9 cellular contexts compared by ENCODE assay signal in genomic region chr1:38027201-38028104, GRCh38. TPM values are rescaled to one million over a fixed set of nuclear protein-coding genes. Genes with fewer than 3 reads are reported as not detected.
DNase-seq lines count a peak whose midpoint lies in the region; ATAC-seq and TF ChIP-seq lines count a peak whose summit lies in the region.
"Had no signal": no experiment of that assay in that cellular context is flagged by ENCODE, and none has a peak within 500 bp of the region (broad histone marks: within the 10 kb centered on the region; RNA-seq: fewer than 3 reads in every experiment).

No MANE protein-coding gene starts in this region.

- H3K4me2 ChIP-seq in DND-41 (ENCODE audit: insufficient read depth, low read length), result no peak overlapping the region

- CTCF ChIA-PET in A673 (lab: Charles Lee), result interaction anchor here (0.5 to 3.1 kb wide), 5 partner anchors 9 to 65 kb away, joined by 3 to 14 read pairs (median 3); no protein-coding TSS in a partner anchor

- H3K4me3 ChIP-seq in A673 (ENCODE audit: low read depth, low read length, poor library complexity, severe bottlenecking) (no peak overlapping the region), DND-41 (ENCODE audit: low read depth in 1 of 2, low read length in 2 of 2) (no peak overlapping the region), RWPE2 (ENCODE audit: severe bottlenecking) (no peak overlapping the region)
- H3K4me3 ChIP-seq: adrenal gland had no signal

- H3K9me3 ChIP-seq in A673 (ENCODE audit: low read depth, low read length, poor library complexity, severe bottlenecking) (no peaks in the 10 kb centered on the region), DND-41 (ENCODE audit: insufficient read depth, low read length, severe bottlenecking) (no peaks in the 10 kb centered on the region), RWPE2 (ENCODE audit: severe bottlenecking) (no peaks in the 10 kb centered on the region)
- H3K9me3 ChIP-seq: adrenal gland had no signal

- H2AFZ ChIP-seq in DND-41 (ENCODE audit: low read depth, low read length), result no peak overlapping the region

- intact Hi-C loops in A673 (cut with micrococcal nuclease; ENCODE audit: unreplicated experiment), result loop anchor here (2.0 to 10.0 kb wide), 4 partner anchors 267 to 807 kb away; no protein-coding TSS in a partner anchor

- H3K27me3 ChIP-seq in A673 (replicated peaks; ENCODE audit: insufficient read depth, low read depth, low read length, poor library complexity) (no peaks in the 10 kb centered on the region), DND-41 (ENCODE audit: insufficient read depth, low read length, poor library complexity) (no peaks in the 10 kb centered on the region), RWPE2 (ENCODE audit: insufficient read depth, poor library complexity, severe bottlenecking) (no peaks in the 10 kb centered on the region), foreskin keratinocyte (no peaks in the 10 kb centered on the region)
- H3K27me3 ChIP-seq: adrenal gland had no signal

- H4K20me1 ChIP-seq in DND-41 (ENCODE audit: insufficient read depth, low read length), result peaks cover 21% of the 10 kb centered on the region

- no TSS peak for BruUV-seq in A673 (replicated peaks; lab: Mats Ljungman, UMichigan)

- 0 out of 3 replicates have a peak, but pooled peaks have one; percentile 26 for ATAC-seq in DND-41 (ENCODE audit: insufficient read depth, low read depth)
- peak; percentile 76 for ATAC-seq in RWPE2 (ENCODE audit: low read depth)
- ATAC-seq in foreskin keratinocyte, result peak; percentile 78

- no peak overlapping the region for H3K9ac ChIP-seq in DND-41 (ENCODE audit: low read depth, low read length)

- TF ChIP-seq CTCF in A673 (conservative IDR thresholded peaks at IDR 0.05; ENCODE audit: low read depth, low read length) (no peak), DND-41 (IDR thresholded peaks at IDR 0.05; ENCODE audit: borderline replicate concordance, extremely low read depth, low read length, poor library complexity, severe bottlenecking) (no peak), RWPE2 (IDR thresholded peaks at IDR 0.05; ENCODE audit: poor library complexity, severe bottlenecking) (no peak), foreskin keratinocyte (conservative IDR thresholded peaks at IDR 0.05) (no peak)

- no peaks in the 10 kb centered on the region for H3K79me2 ChIP-seq in DND-41 (ENCODE audit: insufficient read depth, low read length)

- H3K36me3 ChIP-seq in A673 (ENCODE audit: insufficient read depth, low read length, poor library complexity, severe bottlenecking), result peaks cover 34% of the 10 kb centered on the region
- H3K36me3 ChIP-seq in DND-41 (ENCODE audit: insufficient read depth, low read length), result peaks cover 35% of the 10 kb centered on the region
- peaks cover 36% of the 10 kb centered on the region for H3K36me3 ChIP-seq in RWPE2 (ENCODE audit: low read depth)

- H3K27ac ChIP-seq in A673 (ENCODE audit: low read depth, low read length, poor library complexity, severe bottlenecking) (peak overlapping the region; percentile 95), DND-41 (ENCODE audit: low read length) (no peak overlapping the region), RWPE2 (ENCODE audit: poor library complexity, severe bottlenecking) (peak overlapping the region; percentile 90), foreskin keratinocyte (peak overlapping the region; percentile 97)

- H3K4me1 ChIP-seq in A673 (ENCODE audit: insufficient read depth, low read length, poor library complexity, severe bottlenecking) (peaks cover 78% of the 10 kb centered on the region), DND-41 (ENCODE audit: insufficient read depth, low read length) (no peaks in the 10 kb centered on the region), RWPE2 (ENCODE audit: insufficient read depth, poor library complexity, severe bottlenecking) (peaks cover 49% of the 10 kb centered on the region), foreskin keratinocyte (peaks cover 57% of the 10 kb centered on the region)

- POLR2A ChIA-PET in A673 (lab: Charles Lee; ENCODE audit: low non-redundant PET), result interaction anchor here (0.5 to 0.9 kb wide), 4 partner anchors 13 to 1015 kb away, joined by 3 to 4 read pairs (median 3); no protein-coding TSS in a partner anchor

- DNase-seq in A673 (ENCODE audit: low spot score) (no peak), DND-41 (no peak), RWPE2 (ENCODE audit: low spot score) (peak; percentile 94), foreskin keratinocyte (peak; percentile 89 to 93), mesenteric fat pad (ENCODE audit: low spot score) (no peak), Kasumi-1 (lab: John Stamatoyannopoulos, UW) (no peak), COR-L47 (lab: John Stamatoyannopoulos, UW) (no peak), GM03348 (ENCODE audit: low spot score) (no peak)

RNA-seq across cellular contexts. Expression of gene UTP11, which starts 14.9 kb away (rescaled TPM):
- total RNA-seq in A673 (2021) (109 and 113 TPM in 2 replicates), foreskin keratinocyte (51.0 and 65.2 TPM in 2 replicates), mesenteric fat pad (35.3 TPM)
- 50.6 and 64.0 TPM in 2 replicates for polyA plus RNA-seq in foreskin keratinocyte

RNA-seq across cellular contexts. Expression of gene POU3F1, which starts 19.1 kb away (rescaled TPM):
- total RNA-seq in A673 (2021) (83.3 and 92.9 TPM in 2 replicates), foreskin keratinocyte (0.14 and 0.25 TPM in 2 replicates), mesenteric fat pad (0.19 TPM)
- 0.08 and 0.12 TPM in 2 replicates for polyA plus RNA-seq in foreskin keratinocyte

RNA-seq across cellular contexts. Expression of gene FHL3, which starts 22.1 kb away (rescaled TPM):
- total RNA-seq in A673 (2021), result 89.5 and 106 TPM in 2 replicates
- total RNA-seq in foreskin keratinocyte, result 12.1 and 15.8 TPM in 2 replicates
- polyA plus RNA-seq in foreskin keratinocyte, result 22.9 and 32.8 TPM in 2 replicates
- total RNA-seq in mesenteric fat pad, result 13.6 TPM

RNA-seq across cellular contexts. Expression of gene SF3A3, which starts 37.6 kb away (rescaled TPM):
- 184 and 194 TPM in 2 replicates for total RNA-seq in A673 (2021)
- 77.6 and 102 TPM in 2 replicates for total RNA-seq in foreskin keratinocyte
- polyA plus RNA-seq in foreskin keratinocyte, result 40.1 and 49.1 TPM in 2 replicates
- total RNA-seq in mesenteric fat pad, result 46.7 TPM

Comparison
In these comparisons a context has a peak if more than half of its experiments do, and no peak if none do; other contexts are left out.
1. DNase-seq: peak in RWPE2 (single experiment) and foreskin keratinocyte (2 of 2); none in A673 (single experiment), DND-41 (single experiment), mesenteric fat pad (single experiment), Kasumi-1 (0 of 2), COR-L47 (single experiment) and GM03348 (single experiment).
2. ATAC-seq: peak in every context shown above with its lines; median percentile 78 in foreskin keratinocyte; 76 in RWPE2; 26 in DND-41.
3. RNA of gene POU3F1, which starts 19.1 kb away (total RNA-seq): 83.3 to 92.9 TPM in A673; 0.14 to 0.25 TPM in foreskin keratinocyte and 0.19 TPM in mesenteric fat pad (single experiment); every median in the first group is over 10 times any median in the second.